36 cellular contexts compared by ENCODE assay signal in the genomic region with DNA sequence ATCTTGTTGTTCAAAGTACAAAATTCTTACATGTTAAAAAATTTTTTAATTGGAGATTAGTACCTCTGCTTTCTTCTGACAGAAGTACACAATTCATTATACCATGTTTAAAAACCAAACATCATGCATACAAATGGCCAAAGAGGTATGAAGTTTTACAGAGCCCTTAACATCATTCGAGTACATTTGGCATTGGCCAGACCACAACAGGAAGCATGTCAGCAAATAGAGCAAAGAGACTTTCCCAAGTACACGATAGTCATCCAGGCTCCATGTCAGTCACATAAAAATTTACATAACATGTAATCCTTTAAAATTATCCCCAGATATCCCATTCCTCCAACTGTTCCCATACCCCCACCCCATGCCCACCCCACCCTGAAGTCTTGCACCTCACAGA.
"Had no signal": no experiment of that assay in that cellular context is flagged by ENCODE, and none has a peak within 500 bp of the region (broad histone marks: within the 10 kb centered on the region; RNA-seq: fewer than 3 reads in every experiment).

No MANE protein-coding gene starts in this region.

- H3K27me3 Mint-ChIP-seq: activated CD4-positive, alpha-beta memory T cell treated with anti-CD3 and anti-CD28 coated beads for 36 hours; activated naive CD4-positive, alpha-beta T cell treated with anti-CD3 and anti-CD28 coated beads, Interleukin-2, amount 50 U/mL, for 24 hours; activated naive CD8-positive, alpha-beta T cell treated with anti-CD3 and anti-CD28 coated beads, Interleukin-2, amount 50 U/mL, for 24 hours; activated T-cell treated with anti-CD3 and anti-CD28 coated beads, Interleukin-2, amount 50 U/mL, for 24 hours; activated T-helper 17 cell treated with anti-CD3 and anti-CD28 coated beads, Interleukin-2, amount 50 U/mL, for 72 hours; brain; naive B cell; stimulated activated naive CD8-positive, alpha-beta T cell treated with anti-CD3 and anti-CD28 coated beads, Interleukin-15, amount 100 ng/mL, for 72 hours; T-cell had no signal

- H3K27me3 ChIP-seq: cardiac muscle cell, dorsolateral prefrontal cortex, gastroesophageal sphincter, hepatocyte, ovary, thyroid gland, upper lobe of left lung, vagina had no signal

- H3K4me1 ChIP-seq: prostate gland, upper lobe of left lung, vagina had no signal

- H3K9me3 Mint-ChIP-seq: activated CD4-positive, alpha-beta memory T cell treated with anti-CD3 and anti-CD28 coated beads for 36 hours; activated naive CD4-positive, alpha-beta T cell treated with anti-CD3 and anti-CD28 coated beads, Interleukin-2, amount 50 U/mL, for 24 hours; activated naive CD8-positive, alpha-beta T cell treated with anti-CD3 and anti-CD28 coated beads, Interleukin-2, amount 50 U/mL, for 24 hours; activated T-cell treated with anti-CD3 and anti-CD28 coated beads, Interleukin-2, amount 50 U/mL, for 24 hours; activated T-helper 17 cell treated with anti-CD3 and anti-CD28 coated beads, Interleukin-2, amount 50 U/mL, for 72 hours; mesothelial cell of epicardium; naive B cell; nephron progenitor cell; stimulated activated effector memory CD8-positive, alpha-beta T cell treated with anti-CD3 and anti-CD28 coated beads, Interleukin-12 subunit alpha, Interleukin-12 subunit beta, amount 100 ng/mL, for 72 hours; stimulated activated naive CD8-positive, alpha-beta T cell treated with anti-CD3 and anti-CD28 coated beads, Interleukin-15, amount 100 ng/mL, for 72 hours; T-cell had no signal

- DNase-seq: activated CD4-positive, alpha-beta memory T cell treated with anti-CD3 and anti-CD28 coated beads for 36 hours; activated CD4-positive, alpha-beta T cell treated with anti-CD3 and anti-CD28 coated beads for 4 hours; activated CD8-positive, alpha-beta memory T cell treated with anti-CD3 and anti-CD28 coated beads, Interleukin-2, amount 50 U/mL, for 48 hours; activated naive CD8-positive, alpha-beta T cell treated with anti-CD3 and anti-CD28 coated beads, Interleukin-2, amount 50 U/mL, for 24 hours; activated T-cell treated with anti-CD3 and anti-CD28 coated beads, Interleukin-2, amount 50 U/mL, for 24 hours; anterior cingulate cortex; cerebellar nuclear complex; dorsolateral prefrontal cortex; effector memory CD4-positive, alpha-beta T cell; erythroblast; kidney; left colon; naive B cell; nephron progenitor cell; ovary; retina; small intestine; stimulated activated CD4-positive, alpha-beta T cell treated with anti-CD3 and anti-CD28 coated beads, Interleukin-4, amount 100 ng/mL, for 24 hours; stimulated activated naive CD8-positive, alpha-beta T cell treated with anti-CD3 and anti-CD28 coated beads, Interleukin-15, amount 100 ng/mL, for 72 hours; T-cell; T-helper 9 cell; thyroid gland; upper lobe of left lung had no signal

- H3K4me3 ChIP-seq: cardiac muscle cell, coronary artery, dorsolateral prefrontal cortex, gastroesophageal sphincter, hepatocyte, ovary, prostate gland, thyroid gland, upper lobe of left lung, vagina had no signal

- H3K4me3 Mint-ChIP-seq: activated CD4-positive, alpha-beta memory T cell treated with anti-CD3 and anti-CD28 coated beads for 36 hours; activated naive CD4-positive, alpha-beta T cell treated with anti-CD3 and anti-CD28 coated beads, Interleukin-2, amount 50 U/mL, for 24 hours; activated naive CD8-positive, alpha-beta T cell treated with anti-CD3 and anti-CD28 coated beads, Interleukin-2, amount 50 U/mL, for 24 hours; activated T-cell treated with anti-CD3 and anti-CD28 coated beads, Interleukin-2, amount 50 U/mL, for 24 hours; activated T-helper 17 cell treated with anti-CD3 and anti-CD28 coated beads, Interleukin-2, amount 50 U/mL, for 72 hours; brain; mesothelial cell of epicardium; naive B cell; nephron progenitor cell; stimulated activated effector memory CD8-positive, alpha-beta T cell treated with anti-CD3 and anti-CD28 coated beads, Interleukin-12 subunit alpha, Interleukin-12 subunit beta, amount 100 ng/mL, for 72 hours; stimulated activated naive CD8-positive, alpha-beta T cell treated with anti-CD3 and anti-CD28 coated beads, Interleukin-15, amount 100 ng/mL, for 72 hours; T-cell had no signal

- ATAC-seq: activated naive CD8-positive, alpha-beta T cell treated with anti-CD3 and anti-CD28 coated beads, Interleukin-2, amount 50 U/mL, for 24 hours; activated T-helper 17 cell treated with anti-CD3 and anti-CD28 coated beads, Interleukin-2, amount 50 U/mL, for 72 hours; gastroesophageal sphincter; left colon; sciatic nerve; stimulated activated effector memory CD8-positive, alpha-beta T cell treated with anti-CD3 and anti-CD28 coated beads, Interleukin-12 subunit alpha, Interleukin-12 subunit beta, amount 100 ng/mL, for 72 hours; stimulated activated naive CD8-positive, alpha-beta T cell treated with anti-CD3 and anti-CD28 coated beads, Interleukin-15, amount 100 ng/mL, for 72 hours; T-cell had no signal

- H3K27ac ChIP-seq: cardiac muscle cell, coronary artery, dorsolateral prefrontal cortex, gastroesophageal sphincter, hepatocyte, ovary, prostate gland, thyroid gland, upper lobe of left lung, vagina, VCaP had no signal

- H3K9me3 ChIP-seq: gastroesophageal sphincter, ovary, prostate gland, thyroid gland, upper lobe of left lung, vagina had no signal

- H3K27ac Mint-ChIP-seq: activated CD4-positive, alpha-beta memory T cell treated with anti-CD3 and anti-CD28 coated beads for 36 hours; activated naive CD4-positive, alpha-beta T cell treated with anti-CD3 and anti-CD28 coated beads, Interleukin-2, amount 50 U/mL, for 24 hours; activated naive CD8-positive, alpha-beta T cell treated with anti-CD3 and anti-CD28 coated beads, Interleukin-2, amount 50 U/mL, for 24 hours; activated T-cell treated with anti-CD3 and anti-CD28 coated beads, Interleukin-2, amount 50 U/mL, for 24 hours; activated T-helper 17 cell treated with anti-CD3 and anti-CD28 coated beads, Interleukin-2, amount 50 U/mL, for 72 hours; naive B cell; nephron progenitor cell; stimulated activated effector memory CD8-positive, alpha-beta T cell treated with anti-CD3 and anti-CD28 coated beads, Interleukin-12 subunit alpha, Interleukin-12 subunit beta, amount 100 ng/mL, for 72 hours; T-cell had no signal

- H3K36me3 ChIP-seq: ovary, prostate gland had no signal

- H3K4me1 Mint-ChIP-seq: activated naive CD8-positive, alpha-beta T cell treated with anti-CD3 and anti-CD28 coated beads, Interleukin-2, amount 50 U/mL, for 24 hours; nephron progenitor cell; stimulated activated naive CD8-positive, alpha-beta T cell treated with anti-CD3 and anti-CD28 coated beads, Interleukin-15, amount 100 ng/mL, for 72 hours; T-cell had no signal
